In genomic region chr2:7018767-7019166, GRCh38 we compare ENCODE assay signal across 15 cellular contexts.
"Had no signal": no experiment of that assay in that cellular context is flagged by ENCODE, and none has a peak within 500 bp of the region (broad histone marks: within the 10 kb centered on the region; RNA-seq: fewer than 3 reads in every experiment).

No MANE protein-coding gene starts in this region.

- H3K27ac Mint-ChIP-seq: activated B cell treated with CpG ODN at 0.5 μM for 24 hours; activated naive CD4-positive, alpha-beta T cell treated with anti-CD3 and anti-CD28 coated beads for 36 hours; T-helper 2 cell treated with Interferon-gamma antibody and Interleukin-4, amounts not matched to agents 5 μg/mL and 100 μg/mL, for 36 hours had no signal

- H3K9me3 ChIP-seq: breast epithelium, esophagus squamous epithelium, thyroid gland had no signal

- H3K27me3 Mint-ChIP-seq: activated B cell treated with CpG ODN at 0.5 μM for 24 hours; activated CD8-positive, alpha-beta T cell treated with anti-CD3 and anti-CD28 coated beads for 36 hours; progenitor cell of endocrine pancreas had no signal

- H3K27ac ChIP-seq: breast epithelium, esophagus squamous epithelium, thyroid gland had no signal

- H3K36me3 ChIP-seq: breast epithelium, thyroid gland had no signal

- H3K4me3 Mint-ChIP-seq: activated B cell treated with CpG ODN at 0.5 μM for 24 hours; activated CD8-positive, alpha-beta T cell treated with anti-CD3 and anti-CD28 coated beads for 36 hours; activated naive CD4-positive, alpha-beta T cell treated with anti-CD3 and anti-CD28 coated beads for 36 hours; activated T-cell treated with anti-CD3 and anti-CD28 coated beads, Interleukin-2, amount 50 U/mL, for 4 hours; T-helper 2 cell treated with Interferon-gamma antibody and Interleukin-4, amounts not matched to agents 5 μg/mL and 100 μg/mL, for 36 hours had no signal

- H3K4me3 ChIP-seq: breast epithelium, esophagus squamous epithelium, lung, thyroid gland had no signal

- DNase-seq: activated B cell treated with CpG ODN at 0.5 μM for 24 hours; activated CD4-positive, alpha-beta T cell treated with anti-CD3 and anti-CD28 coated beads for 4 hours; activated CD8-positive, alpha-beta T cell treated with anti-CD3 and anti-CD28 coated beads for 36 hours; activated naive CD4-positive, alpha-beta T cell treated with anti-CD3 and anti-CD28 coated beads for 36 hours; activated T-cell treated with anti-CD3 and anti-CD28 coated beads, Interleukin-2, amount 50 U/mL, for 4 hours; aorta; effector memory CD4-positive, alpha-beta T cell; esophagus squamous epithelium; small intestine; stimulated activated CD4-positive, alpha-beta T cell treated with anti-CD3 and anti-CD28 coated beads, Interleukin-4, amount 100 ng/mL, for 1 hour; thyroid gland had no signal

- H3K9me3 Mint-ChIP-seq: activated B cell treated with CpG ODN at 0.5 μM for 24 hours; activated CD8-positive, alpha-beta T cell treated with anti-CD3 and anti-CD28 coated beads for 36 hours; activated naive CD4-positive, alpha-beta T cell treated with anti-CD3 and anti-CD28 coated beads for 36 hours; activated T-cell treated with anti-CD3 and anti-CD28 coated beads, Interleukin-2, amount 50 U/mL, for 4 hours; T-helper 2 cell treated with Interferon-gamma antibody and Interleukin-4, amounts not matched to agents 5 μg/mL and 100 μg/mL, for 36 hours had no signal

- H3K27me3 ChIP-seq: breast epithelium, esophagus squamous epithelium, thyroid gland had no signal

- H3K4me1 ChIP-seq: breast epithelium had no signal

- ATAC-seq: activated CD8-positive, alpha-beta T cell treated with anti-CD3 and anti-CD28 coated beads for 36 hours; activated T-cell treated with anti-CD3 and anti-CD28 coated beads, Interleukin-2, amount 50 U/mL, for 4 hours had no signal
